Comparison of ENCODE assay signal across 13 cellular contexts in the genomic region with DNA sequence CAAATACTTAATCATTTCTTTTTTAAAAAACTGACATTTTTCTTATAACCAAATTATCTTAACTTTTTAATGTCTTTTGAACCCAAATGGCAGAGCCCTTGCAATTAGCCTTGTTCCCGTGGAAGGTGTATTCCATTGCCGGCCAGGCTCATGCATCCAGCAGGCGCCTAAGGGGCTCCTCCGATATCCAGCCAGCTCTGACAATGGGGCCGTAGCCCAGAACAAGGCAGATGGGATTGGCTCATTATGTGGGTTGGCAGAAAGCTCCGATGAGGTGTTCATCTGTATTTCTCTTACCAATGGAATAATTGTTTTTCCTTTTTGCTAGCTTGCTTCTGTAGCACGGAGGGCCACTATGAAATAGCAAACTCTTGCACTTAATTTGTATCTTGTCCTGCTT.
A peak's percentile ranks its signal among the peaks of the same experiment; 100 is the strongest.
DNase-seq lines count a peak whose midpoint lies in the region.
"Had no signal": no experiment of that assay in that cellular context is flagged by ENCODE, and none has a peak within 500 bp of the region (broad histone marks: within the 10 kb centered on the region; RNA-seq: fewer than 3 reads in every experiment).

No MANE protein-coding gene starts in this region.

- H3K4ac ChIP-seq in mesenchymal stem cell (ENCODE audit: low read depth in 1 of 2, low read length in 2 of 2) = peak overlapping the region; percentile 60 to 73

- peak overlapping the region; percentile 97 for H2BK120ac ChIP-seq in mesenchymal stem cell (ENCODE audit: low read depth, low read length)

- intact Hi-C loops in activated T-helper 1 cell treated with anti-CD3 and anti-CD28 coated beads, Interleukin-12 subunit alpha, Interleukin-12 subunit beta, Interleukin-2, Interleukin-4 antibody, amounts not matched to agents 30 ng/mL and 10 ng/mL and 1 ng/mL, durations not matched to agents 14 hours and 24 hours and 36 hours (cut with micrococcal nuclease) = loop anchor here (1.0 kb wide), 1 partner anchor 8 kb away; no protein-coding TSS in a partner anchor
- intact Hi-C loops in cardiac septum (cut with DNase I) = no loop called here

- 85% methylated on average over 7 of the region's 7 CpGs for WGBS in mesenchymal stem cell

- no peaks in the 10 kb centered on the region for H3K27me3 ChIP-seq in mesenchymal stem cell (ENCODE audit: control insufficient read depth in 1 of 2, insufficient read depth in 1 of 2, low read length in 2 of 2)
- H3K27me3 ChIP-seq: uterus had no signal

- peak overlapping the region; percentile 70 for H2BK15ac ChIP-seq in mesenchymal stem cell (ENCODE audit: low read depth, poor library complexity, severe bottlenecking)

- H2AFZ ChIP-seq in mesenchymal stem cell (ENCODE audit: low read depth, low read length) = no peak overlapping the region

- H3K9ac ChIP-seq in mesenchymal stem cell (ENCODE audit: low read length) = peak overlapping the region; percentile 75

- no peak for DNase-seq in activated naive CD4-positive, alpha-beta T cell (lab: John Stamatoyannopoulos, UW)
- DNase-seq in activated T-helper 1 cell treated with anti-CD3 and anti-CD28 coated beads, Interleukin-12 subunit alpha, Interleukin-12 subunit beta, Interleukin-2, Interleukin-4 antibody, amounts not matched to agents 30 ng/mL and 10 ng/mL and 1 ng/mL, durations not matched to agents 14 hours and 24 hours and 36 hours (ENCODE audit: low spot score) = no peak
- DNase-seq in mesenchymal stem cell (peak; percentile 32), globus pallidus (ENCODE audit: low spot score) (no peak), cardiac septum (ENCODE audit: low spot score) (no peak), HPDE6-E6E7 (ENCODE audit: extremely low spot score) (no peak), kidney tubule cell (ENCODE audit: low spot score) (no peak)
- DNase-seq: DMS79 treated with DMSO at 0.1 percent for 48 hours, erythroblast, uterus had no signal

- H3K36me3 ChIP-seq in mesenchymal stem cell (ENCODE audit: control insufficient read depth in 1 of 2, insufficient read depth in 2 of 2, low read depth in 1 of 2, low read length in 2 of 2) = peaks cover 0 to 12% of the 10 kb centered on the region in 2 experiments
- H3K36me3 ChIP-seq: uterus had no signal

- peak overlapping the region; percentile 72 to 84 for H3K18ac ChIP-seq in mesenchymal stem cell (ENCODE audit: low read depth in 1 of 2, low read length in 2 of 2)

- H3K4me3 ChIP-seq in mesenchymal stem cell (ENCODE audit: insufficient read depth in 1 of 2, low read depth in 1 of 2, low read length in 2 of 2) = no peak overlapping the region
- H3K4me3 ChIP-seq: SK-N-MC, uterus had no signal

- H4K91ac ChIP-seq in mesenchymal stem cell (ENCODE audit: low read length) = peak overlapping the region; percentile 85

- peaks cover 89% of the 10 kb centered on the region for H3K4me1 Mint-ChIP-seq in activated naive CD4-positive, alpha-beta T cell treated with anti-CD3 and anti-CD28 coated beads, Interleukin-2, amount 50 U/mL, for 24 hours
- peaks cover 84% of the 10 kb centered on the region for H3K4me1 Mint-ChIP-seq in activated T-helper 1 cell treated with anti-CD3 and anti-CD28 coated beads, Interleukin-12 subunit alpha, Interleukin-12 subunit beta, Interleukin-2, Interleukin-4 antibody, amounts not matched to agents 30 ng/mL and 10 ng/mL and 1 ng/mL, durations not matched to agents 14 hours and 24 hours and 36 hours (ENCODE audit: low read depth)

- H3K23ac ChIP-seq in mesenchymal stem cell (ENCODE audit: low read length in 2 of 2) = no peak overlapping the region

- no peak overlapping the region for H2BK5ac ChIP-seq in mesenchymal stem cell (ENCODE audit: low read depth, low read length, poor library complexity, severe bottlenecking)

- H3K79me1 ChIP-seq in mesenchymal stem cell (replicated peaks; ENCODE audit: low read length, poor library complexity, severe bottlenecking) = peaks cover 31% of the 10 kb centered on the region

- H3K4me2 ChIP-seq in mesenchymal stem cell (ENCODE audit: low read length, poor library complexity, severe bottlenecking) = no peak overlapping the region

- peaks cover 4% of the 10 kb centered on the region for H3K9me3 ChIP-seq in mesenchymal stem cell (ENCODE audit: control insufficient read depth, low read length)
- H3K9me3 ChIP-seq: uterus had no signal

- H3K4me1 ChIP-seq in mesenchymal stem cell (ENCODE audit: control insufficient read depth, insufficient read depth, low read depth, low read length) = peaks cover 18% of the 10 kb centered on the region
- H3K4me1 ChIP-seq: uterus had no signal

- H2AK5ac ChIP-seq in mesenchymal stem cell (ENCODE audit: low read length, severe bottlenecking) = no peak overlapping the region

- peak overlapping the region; percentile 89 for H4K8ac ChIP-seq in mesenchymal stem cell (ENCODE audit: low read length)

- H3K27ac Mint-ChIP-seq in activated naive CD4-positive, alpha-beta T cell treated with anti-CD3 and anti-CD28 coated beads, Interleukin-2, amount 50 U/mL, for 24 hours = peak overlapping the region; percentile 94
- peak overlapping the region; percentile 87 for H3K27ac Mint-ChIP-seq in activated T-helper 1 cell treated with anti-CD3 and anti-CD28 coated beads, Interleukin-12 subunit alpha, Interleukin-12 subunit beta, Interleukin-2, Interleukin-4 antibody, amounts not matched to agents 30 ng/mL and 10 ng/mL and 1 ng/mL, durations not matched to agents 14 hours and 24 hours and 36 hours
- H3K27ac Mint-ChIP-seq: B cell had no signal

- H2BK12ac ChIP-seq in mesenchymal stem cell (ENCODE audit: low read length in 2 of 2) = peak overlapping the region; percentile 96 to 99

- H3K36me3 Mint-ChIP-seq in activated naive CD4-positive, alpha-beta T cell treated with anti-CD3 and anti-CD28 coated beads, Interleukin-2, amount 50 U/mL, for 24 hours = peaks cover 16% of the 10 kb centered on the region
- H3K36me3 Mint-ChIP-seq in activated T-helper 1 cell treated with anti-CD3 and anti-CD28 coated beads, Interleukin-12 subunit alpha, Interleukin-12 subunit beta, Interleukin-2, Interleukin-4 antibody, amounts not matched to agents 30 ng/mL and 10 ng/mL and 1 ng/mL, durations not matched to agents 14 hours and 24 hours and 36 hours (ENCODE audit: low read depth) = peaks cover 33% of the 10 kb centered on the region

- no peaks in the 10 kb centered on the region for H3K27me3 Mint-ChIP-seq in activated naive CD4-positive, alpha-beta T cell treated with anti-CD3 and anti-CD28 coated beads, Interleukin-2, amount 50 U/mL, for 24 hours
- H3K27me3 Mint-ChIP-seq in activated T-helper 1 cell treated with anti-CD3 and anti-CD28 coated beads, Interleukin-12 subunit alpha, Interleukin-12 subunit beta, Interleukin-2, Interleukin-4 antibody, amounts not matched to agents 30 ng/mL and 10 ng/mL and 1 ng/mL, durations not matched to agents 14 hours and 24 hours and 36 hours (ENCODE audit: insufficient read depth) = no peaks in the 10 kb centered on the region
- H3K27me3 Mint-ChIP-seq: B cell had no signal

- peaks cover 9% of the 10 kb centered on the region for H3K9me3 Mint-ChIP-seq in activated naive CD4-positive, alpha-beta T cell treated with anti-CD3 and anti-CD28 coated beads, Interleukin-2, amount 50 U/mL, for 24 hours
- peaks cover 8% of the 10 kb centered on the region for H3K9me3 Mint-ChIP-seq in activated T-helper 1 cell treated with anti-CD3 and anti-CD28 coated beads, Interleukin-12 subunit alpha, Interleukin-12 subunit beta, Interleukin-2, Interleukin-4 antibody, amounts not matched to agents 30 ng/mL and 10 ng/mL and 1 ng/mL, durations not matched to agents 14 hours and 24 hours and 36 hours

- no peak overlapping the region for H3K27ac ChIP-seq in mesenchymal stem cell (ENCODE audit: low read length, poor library complexity, severe bottlenecking)
- H3K27ac ChIP-seq: SK-N-MC had no signal

- H3K4me3 Mint-ChIP-seq in activated naive CD4-positive, alpha-beta T cell treated with anti-CD3 and anti-CD28 coated beads, Interleukin-2, amount 50 U/mL, for 24 hours = peak overlapping the region; percentile 77
- H3K4me3 Mint-ChIP-seq in activated T-helper 1 cell treated with anti-CD3 and anti-CD28 coated beads, Interleukin-12 subunit alpha, Interleukin-12 subunit beta, Interleukin-2, Interleukin-4 antibody, amounts not matched to agents 30 ng/mL and 10 ng/mL and 1 ng/mL, durations not matched to agents 14 hours and 24 hours and 36 hours = peak overlapping the region; percentile 61
- H3K4me3 Mint-ChIP-seq: B cell had no signal

- H3K14ac ChIP-seq in mesenchymal stem cell (ENCODE audit: low read length in 2 of 2) = no peak overlapping the region
